18 cellular contexts compared by ENCODE assay signal in the genomic region with DNA sequence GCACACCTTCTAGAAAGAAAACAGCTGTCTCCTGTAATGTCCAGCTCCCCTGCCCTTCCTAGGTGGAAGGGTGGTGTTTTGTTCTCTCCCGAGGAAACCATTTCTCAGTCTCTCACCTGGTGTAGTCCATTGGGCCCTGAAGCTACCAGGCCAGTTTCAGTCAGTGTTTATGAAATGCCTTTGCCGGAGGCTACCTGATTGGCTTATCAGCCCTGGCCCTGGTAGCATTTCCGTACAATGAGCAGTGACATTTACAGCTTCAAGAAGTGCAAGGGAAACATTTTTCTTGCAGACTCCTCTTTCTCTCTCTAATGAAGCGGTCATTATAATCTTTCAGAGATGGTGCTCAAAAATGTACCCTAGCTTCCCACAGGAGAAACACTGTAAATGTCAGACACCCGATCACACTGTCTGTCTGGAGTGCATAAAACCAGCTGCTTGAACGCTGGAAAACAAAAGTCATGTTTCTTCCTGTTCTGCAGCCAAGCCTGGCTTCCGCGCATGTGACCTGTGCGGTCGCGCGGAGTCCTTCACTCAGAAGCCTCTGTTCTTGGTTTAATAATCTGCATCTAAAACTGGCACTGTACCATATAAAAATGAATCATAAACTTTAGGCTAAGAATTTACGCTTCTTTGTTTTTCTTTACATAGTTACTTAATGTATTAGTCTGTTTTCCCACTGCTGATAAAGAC. TPM values are rescaled to one million over a fixed set of nuclear protein-coding genes. Genes with fewer than 3 reads are reported as not detected.
DNase-seq lines count a peak whose midpoint lies in the region; ATAC-seq, FAIRE-seq and TF ChIP-seq lines count a peak whose summit lies in the region.
"Had no signal": no experiment of that assay in that cellular context is flagged by ENCODE, and none has a peak within 500 bp of the region (broad histone marks: within the 10 kb centered on the region; RNA-seq: fewer than 3 reads in every experiment).

No MANE protein-coding gene starts in this region.

- H3K9me3 ChIP-seq in keratinocyte (ENCODE audit: control insufficient read depth, low read depth, low read length) (no peaks in the 10 kb centered on the region), subcutaneous abdominal adipose tissue (ENCODE audit: control insufficient read depth in 5 of 5, low read length in 5 of 5) (peaks cover 0 to 7% (median 3%) of the 10 kb centered on the region in 5 donors)

- H3K9ac ChIP-seq in keratinocyte (ENCODE audit: control insufficient read depth, extremely low read depth, insufficient read depth, low read length) (no peak overlapping the region), subcutaneous abdominal adipose tissue (ENCODE audit: low read length in 5 of 5) (no peak overlapping the region)
- H3K9ac ChIP-seq: neural progenitor cell had no signal

- no peaks in the 10 kb centered on the region for H3K79me2 ChIP-seq in keratinocyte (ENCODE audit: control insufficient read depth, insufficient read depth, low read length)

- FAIRE-seq in keratinocyte (lab: Jason Lieb, UNC) = peak; percentile 5
- FAIRE-seq: astrocyte had no signal

- H3K4me1 Mint-ChIP-seq in activated naive CD4-positive, alpha-beta T cell treated with anti-CD3 and anti-CD28 coated beads, Interleukin-2, amount 10 ng/mL, durations not matched to agents 7 days and 5 days = peaks cover 6% of the 10 kb centered on the region
- H3K4me1 Mint-ChIP-seq: activated T-helper 17 cell treated with anti-CD3 and anti-CD28 coated beads, Interleukin-2, amount 50 U/mL, for 72 hours had no signal

- in situ Hi-C loops in SK-MEL-5 (cut with HindIII; ENCODE audit: low pct_unique_long_range_greater_than_20kb, low sequenced_read_pairs) = no loop called here

- no peaks in the 10 kb centered on the region for H3K9me1 ChIP-seq in keratinocyte (ENCODE audit: control insufficient read depth, extremely low read depth, insufficient read depth, low read length)

- H3K27me3 ChIP-seq in keratinocyte (ENCODE audit: control insufficient read depth, extremely low read depth, insufficient read depth, low read length) (peaks cover 6% of the 10 kb centered on the region), subcutaneous abdominal adipose tissue (ENCODE audit: control insufficient read depth in 5 of 5, insufficient read depth in 4 of 5, low read length in 5 of 5) (peaks cover 0 to 4% (median 0%) of the 10 kb centered on the region in 5 donors)
- H3K27me3 ChIP-seq: neural progenitor cell had no signal

- no peaks in the 10 kb centered on the region for H4K20me1 ChIP-seq in keratinocyte (ENCODE audit: control insufficient read depth, extremely low read depth, insufficient read depth, low read length)

- H3K27ac Mint-ChIP-seq in activated naive CD4-positive, alpha-beta T cell treated with anti-CD3 and anti-CD28 coated beads, Interleukin-2, amount 10 ng/mL, durations not matched to agents 7 days and 5 days = no peak overlapping the region
- H3K27ac Mint-ChIP-seq: activated CD8-positive, alpha-beta T cell treated with anti-CD3 and anti-CD28 coated beads for 36 hours; activated T-helper 17 cell treated with anti-CD3 and anti-CD28 coated beads, Interleukin-2, amount 50 U/mL, for 72 hours; CD8-positive, alpha-beta T cell; neural progenitor cell had no signal

- no peaks in the 10 kb centered on the region for H3K36me3 Mint-ChIP-seq in activated naive CD4-positive, alpha-beta T cell treated with anti-CD3 and anti-CD28 coated beads, Interleukin-2, amount 10 ng/mL, durations not matched to agents 7 days and 5 days
- H3K36me3 Mint-ChIP-seq: CD8-positive, alpha-beta T cell; neural progenitor cell had no signal

- dilution Hi-C loops in keratinocyte (cut with MboI; ENCODE audit: extremely low pct_ligation_motif_present, low sequenced_read_pairs) = no loop called here

- H3K4me3 ChIP-seq in keratinocyte (ENCODE audit: control insufficient read depth in 2 of 3, extremely low read depth in 1 of 3, insufficient read depth in 2 of 3, low read depth in 1 of 3, low read length in 3 of 3) (peak overlapping the region in 2 of 3 experiments; percentile 23 to 38), subcutaneous abdominal adipose tissue (ENCODE audit: low read depth in 1 of 5, low read length in 5 of 5) (peak overlapping the region in 1 of 5 donors; percentile 27)
- H3K4me3 ChIP-seq: neural progenitor cell had no signal

- H3K4me2 ChIP-seq in keratinocyte (ENCODE audit: control insufficient read depth, extremely low read depth, insufficient read depth, low read depth, low read length) = peak overlapping the region; percentile 65
- H3K4me2 ChIP-seq: neural progenitor cell had no signal

- no peak for TF ChIP-seq CTCF in keratinocyte (optimal IDR thresholded peaks at IDR 0.05 in 1 of 3, IDR thresholded peaks at IDR 0.05 in 1 of 3, conservative IDR thresholded peaks at IDR 0.05 in 1 of 3; ENCODE audit: extremely low read depth in 1 of 3, insufficient read depth in 2 of 3, low read length in 3 of 3)

- H3K27me3 Mint-ChIP-seq in activated naive CD4-positive, alpha-beta T cell treated with anti-CD3 and anti-CD28 coated beads, Interleukin-2, amount 10 ng/mL, durations not matched to agents 7 days and 5 days = peaks cover 25% of the 10 kb centered on the region

- peak; percentile 35 for DNase-seq in activated naive CD4-positive, alpha-beta T cell treated with anti-CD3 and anti-CD28 coated beads, Interleukin-2, amount 50 U/mL, for 16 hours
- DNase-seq in activated naive CD4-positive, alpha-beta T cell treated with anti-CD3 and anti-CD28 coated beads, Interleukin-2, amount 10 ng/mL, durations not matched to agents 7 days and 5 days = no peak
- peak; percentile 51 for DNase-seq in SK-MEL-5 (ENCODE audit: low read depth, low spot score)
- DNase-seq in keratinocyte (ENCODE audit: low read depth, low spot score) = no peak
- no peak for DNase-seq in NCI-H1092 treated with DMSO at 0.1 percent for 48 hours (lab: John Stamatoyannopoulos, UW)
- DNase-seq: activated CD8-positive, alpha-beta T cell treated with anti-CD3 and anti-CD28 coated beads for 36 hours; DMS53; H7; Karpas-422; kidney glomerular epithelial cell; NCI-H2029 treated with DMSO at 0.1 percent for 48 hours; NCI-H524 had no signal

- CTCF ChIA-PET in activated naive CD4-positive, alpha-beta T cell treated with anti-CD3 and anti-CD28 coated beads, Interleukin-2, amount 10 ng/mL, durations not matched to agents 7 days and 5 days (lab: Charles Lee) = no interaction called here

- H3K4me1 ChIP-seq in keratinocyte (ENCODE audit: control insufficient read depth, extremely low read depth, insufficient read depth, low read length) (peaks cover 7% of the 10 kb centered on the region), subcutaneous abdominal adipose tissue (ENCODE audit: control insufficient read depth in 5 of 5, insufficient read depth in 5 of 5, low read length in 5 of 5) (peaks cover 0 to 53% (median 0%) of the 10 kb centered on the region in 5 donors)
- H3K4me1 ChIP-seq: neural progenitor cell had no signal

- ATAC-seq in GM19395 (IDR thresholded peaks at IDR 0.05; ENCODE audit: unreplicated experiment) = no peak
- ATAC-seq: activated CD8-positive, alpha-beta T cell treated with anti-CD3 and anti-CD28 coated beads for 36 hours; activated T-helper 17 cell treated with anti-CD3 and anti-CD28 coated beads, Interleukin-2, amount 50 U/mL, for 72 hours; CD8-positive, alpha-beta T cell had no signal

- H3K9me3 Mint-ChIP-seq in activated naive CD4-positive, alpha-beta T cell treated with anti-CD3 and anti-CD28 coated beads, Interleukin-2, amount 10 ng/mL, durations not matched to agents 7 days and 5 days = no peaks in the 10 kb centered on the region
- H3K9me3 Mint-ChIP-seq: neural progenitor cell had no signal

- no peaks in the 10 kb centered on the region for H3K36me3 ChIP-seq in keratinocyte (ENCODE audit: control insufficient read depth in 2 of 2, extremely low read depth in 1 of 2, insufficient read depth in 2 of 2, low read length in 2 of 2)
- H3K36me3 ChIP-seq in subcutaneous abdominal adipose tissue (ENCODE audit: control insufficient read depth in 5 of 5, insufficient read depth in 5 of 5, low read length in 5 of 5) = no peaks in the 10 kb centered on the region
- H3K36me3 ChIP-seq: neural progenitor cell had no signal

- H3K27ac ChIP-seq in keratinocyte (ENCODE audit: control insufficient read depth, insufficient read depth, low read length) = no peak overlapping the region
- peak overlapping the region; percentile 6 for H3K27ac ChIP-seq in subcutaneous abdominal adipose tissue (ENCODE audit: low read depth, low read length)
- H3K27ac ChIP-seq: neural progenitor cell had no signal

- peak overlapping the region; percentile 7 for H2AFZ ChIP-seq in keratinocyte (ENCODE audit: control insufficient read depth, low read length)
- H2AFZ ChIP-seq: neural progenitor cell had no signal

- no peak overlapping the region for H3K4me3 Mint-ChIP-seq in activated naive CD4-positive, alpha-beta T cell treated with anti-CD3 and anti-CD28 coated beads, Interleukin-2, amount 10 ng/mL, durations not matched to agents 7 days and 5 days
- H3K4me3 Mint-ChIP-seq: activated CD8-positive, alpha-beta T cell treated with anti-CD3 and anti-CD28 coated beads for 36 hours; activated T-helper 17 cell treated with anti-CD3 and anti-CD28 coated beads, Interleukin-2, amount 50 U/mL, for 72 hours; CD8-positive, alpha-beta T cell; neural progenitor cell had no signal

RNA-seq across cellular contexts. Expression of a gene that starts 28.4 kb away (rescaled TPM):
- 8.8 and 10.4 TPM in 2 replicates for total RNA-seq in SK-MEL-5 (2014; rRNA removed; shearing (Covaris generic))
- polyA plus RNA-seq in SK-MEL-5 (2015; cell fraction: cytosol; rRNA removed) = 8.2 and 8.9 TPM in 2 replicates
- polyA plus RNA-seq in SK-MEL-5 (2015; cell fraction: nucleus; rRNA removed) = 14.5 and 15.6 TPM in 2 replicates
- polyA plus RNA-seq in keratinocyte = 7.7 to 8.4 TPM (median 7.9 TPM) in 3 replicates
- polyA plus RNA-seq in keratinocyte (2011; ENCODE audit: low read depth) = 1.4 TPM
- 6.0 and 7.9 TPM in 2 replicates for polyA plus RNA-seq in keratinocyte (2011; cell fraction: cytosol; rRNA removed)
- 6.0 and 6.1 TPM in 2 replicates for polyA plus RNA-seq in keratinocyte (2011; cell fraction: nucleus; rRNA removed)
- 4.2 and 6.8 TPM in 2 replicates for polyA plus RNA-seq in keratinocyte (2012; ENCODE audit: low replicate concordance)
- polyA minus RNA-seq in keratinocyte = 3.9 to 7.5 TPM (median 6.1 TPM) in 3 replicates
- polyA minus RNA-seq in keratinocyte (2011; cell fraction: cytosol; rRNA and poly(A)+ RNA removed) = 10.2 TPM
- 2.0 and 4.7 TPM in 2 replicates for polyA minus RNA-seq in keratinocyte (2011; cell fraction: nucleus; rRNA and poly(A)+ RNA removed)

Comparison
In these comparisons a context has a peak if more than half of its experiments do, and no peak if none do; other contexts are left out.
1. DNase-seq: peak in activated naive CD4-positive, alpha-beta T cell treated with anti-CD3 and anti-CD28 coated beads, Interleukin-2, amount 50 U/mL, for 16 hours (single experiment) and SK-MEL-5 (single experiment); none in activated naive CD4-positive, alpha-beta T cell treated with anti-CD3 and anti-CD28 coated beads, Interleukin-2, amount 10 ng/mL, durations not matched to agents 7 days and 5 days (single experiment), keratinocyte (single experiment) and NCI-H1092 treated with DMSO at 0.1 percent for 48 hours (single experiment).